In genomic region chr17:59521465-59522126, GRCh38 we compare ENCODE assay signal across 9 cellular contexts. TPM values are rescaled to one million over a fixed set of nuclear protein-coding genes. Genes with fewer than 3 reads are reported as not detected.
A peak's percentile ranks its signal among the peaks of the same experiment; 100 is the strongest.
DNase-seq lines count a peak whose midpoint lies in the region; ATAC-seq, FAIRE-seq and TF ChIP-seq lines count a peak whose summit lies in the region.
"Had no signal": no experiment of that assay in that cellular context is flagged by ENCODE, and none has a peak within 500 bp of the region (broad histone marks: within the 10 kb centered on the region; RNA-seq: fewer than 3 reads in every experiment).

No MANE protein-coding gene starts in this region.

- TF ChIP-seq POLR2A in HepG2 (IDR thresholded peaks at IDR 0.05; ENCODE audit: insufficient read depth in 1 of 2, low read depth in 2 of 2, low read length in 2 of 2) = no peak

- peak overlapping the region in 2 of 3 experiments; percentile 16 to 35; a peak in 4 of 6 replicates for H3K4me3 ChIP-seq in HepG2 (replicated peaks in 1 of 3; ENCODE audit: insufficient read depth in 1 of 3, low read depth in 2 of 3, low read length in 3 of 3)
- H3K4me3 ChIP-seq: skin epidermis had no signal

- no peak overlapping the region for H3K27ac Mint-ChIP-seq in activated CD4-positive, alpha-beta T cell treated with anti-CD3 and anti-CD28 coated beads for 36 hours
- H3K27ac Mint-ChIP-seq in chondrocyte (ENCODE audit: unreplicated experiment) = peak overlapping the region; percentile 87

- no peak overlapping the region for H3K4me3 Mint-ChIP-seq in activated CD4-positive, alpha-beta T cell treated with anti-CD3 and anti-CD28 coated beads for 36 hours
- H3K4me3 Mint-ChIP-seq in chondrocyte (ENCODE audit: unreplicated experiment) = no peak overlapping the region

- H3K27me3 ChIP-seq in HepG2 (ENCODE audit: control insufficient read depth in 1 of 2, insufficient read depth in 2 of 2, low read length in 2 of 2) = no peaks in the 10 kb centered on the region

- no peaks in the 10 kb centered on the region for H3K36me3 Mint-ChIP-seq in activated CD4-positive, alpha-beta T cell treated with anti-CD3 and anti-CD28 coated beads for 36 hours (ENCODE audit: low read depth)
- no peaks in the 10 kb centered on the region for H3K36me3 Mint-ChIP-seq in chondrocyte (ENCODE audit: low read depth)

- CTCF ChIA-PET in activated CD4-positive, alpha-beta T cell treated with anti-CD3 and anti-CD28 coated beads for 36 hours (lab: Charles Lee) = interaction anchor here (0.5 to 2.6 kb wide), 23 partner anchors 10 to 568 kb away, joined by 3 to 24 read pairs (median 3); no protein-coding TSS in a partner anchor
- CTCF ChIA-PET in HepG2 (lab: Yijun Ruan, JAX; ENCODE audit: low intra/inter-chr PET ratio, low total read pairs) = interaction anchor here (1.1 to 1.5 kb wide), 3 partner anchors 37 to 516 kb away, joined by 3 to 8 read pairs (median 3); no protein-coding TSS in a partner anchor

- H3K4me1 ChIP-seq in HepG2 (ENCODE audit: insufficient read depth, low read length) = peaks cover 51% of the 10 kb centered on the region

- no TSS peak for BruUV-seq in HepG2 (replicated peaks; lab: Mats Ljungman, UMichigan)

- TF ChIP-seq EP300 in HepG2 (IDR thresholded peaks at IDR 0.05; ENCODE audit: low read depth in 2 of 2, low read length in 2 of 2) (peak in 1 of 2 experiments; percentile 61; a peak in 2 of 4 replicates), HepG2 (CRISPR knock-in tag; IDR thresholded peaks at IDR 0.05; ENCODE audit: borderline replicate concordance) (no peak)

- no peaks in the 10 kb centered on the region for H3K36me3 ChIP-seq in HepG2 (replicated peaks in 1 of 2; ENCODE audit: control insufficient read depth in 1 of 2, insufficient read depth in 2 of 2, low read length in 2 of 2)

- 1% methylated on average over 12 of the region's 12 CpGs for WGBS in HepG2 (ENCODE audit: low lambda C conversion rate)

- TF ChIP-seq CTCF in chondrocyte (IDR thresholded peaks at IDR 0.05) (peak; percentile 92), HepG2 (CRISPR knock-in tag; IDR thresholded peaks at IDR 0.05) (peak; percentile 97)

- peak; percentile 88 for TF ChIP-seq RAD21 in HepG2 (CRISPR knock-in tag; IDR thresholded peaks at IDR 0.05)

- no peaks in the 10 kb centered on the region for H3K9me3 ChIP-seq in HepG2 (ENCODE audit: low read length)

- POLR2A ChIA-PET in activated CD4-positive, alpha-beta T cell treated with anti-CD3 and anti-CD28 coated beads for 36 hours (lab: Charles Lee) = no interaction called here
- POLR2A ChIA-PET in HepG2 (lab: Yijun Ruan, JAX) = interaction anchor here (1.2 kb wide), 1 partner anchor 97 kb away, joined by 3 read pairs; no protein-coding TSS in a partner anchor

- no peaks in the 10 kb centered on the region for H4K20me1 ChIP-seq in HepG2 (ENCODE audit: insufficient read depth, low read length)

- peaks cover 4% of the 10 kb centered on the region for H3K4me1 Mint-ChIP-seq in activated CD4-positive, alpha-beta T cell treated with anti-CD3 and anti-CD28 coated beads for 36 hours
- peaks cover 4% of the 10 kb centered on the region for H3K4me1 Mint-ChIP-seq in chondrocyte (ENCODE audit: low read depth)

- peak overlapping the region; percentile 34 for H3K27ac ChIP-seq in HepG2 (ENCODE audit: extremely low read length, insufficient read depth, low read length)
- H3K27ac ChIP-seq: skin epidermis had no signal

- H3K79me2 ChIP-seq in HepG2 (ENCODE audit: insufficient read depth, low read length) = no peaks in the 10 kb centered on the region

- H3K9me3 Mint-ChIP-seq in activated CD4-positive, alpha-beta T cell treated with anti-CD3 and anti-CD28 coated beads for 36 hours (ENCODE audit: low read depth) = no peaks in the 10 kb centered on the region
- H3K9me3 Mint-ChIP-seq in chondrocyte (ENCODE audit: low read depth) = no peaks in the 10 kb centered on the region

- in situ Hi-C loops in HepG2 (cut with HindIII; ENCODE audit: extremely low pct_ligation_motif_present, low pct_unique_long_range_greater_than_20kb) = no loop called here

- peak; percentile 68 for FAIRE-seq in HepG2 (lab: Jason Lieb, UNC)

- peak overlapping the region; percentile 69 for H3K4me2 ChIP-seq in HepG2 (ENCODE audit: low read depth, low read length)

- DNase-seq in NOMO-1 (lab: John Stamatoyannopoulos, UW; ENCODE audit: unreplicated experiment in 2 of 2) = peak; percentile 28 to 41
- DNase-seq in NOMO-1 treated with DMSO at 0.1 percent for 48 hours (lab: John Stamatoyannopoulos, UW; ENCODE audit: unreplicated experiment) = no peak
- peak; percentile 61 for DNase-seq in NCI-H2227 (lab: John Stamatoyannopoulos, UW; ENCODE audit: unreplicated experiment)
- DNase-seq in activated CD4-positive, alpha-beta T cell treated with anti-CD3 and anti-CD28 coated beads for 36 hours = peak; percentile 80
- no peak for DNase-seq in chondrocyte (ENCODE audit: low spot score)
- peak; percentile 74 for DNase-seq in HepG2 (ENCODE audit: low spot score)
- DNase-seq in stimulated activated CD8-positive, alpha-beta memory T cell treated with anti-CD3 and anti-CD28 coated beads, Interleukin-12 subunit alpha, Interleukin-12 subunit beta, amount 100 ng/mL, for 24 hours (ENCODE audit: extremely low read depth) = peak; percentile 11

- H3K9ac ChIP-seq in HepG2 (ENCODE audit: insufficient read depth, low read depth, low read length) = peak overlapping the region; percentile 8; the same call in 1 of the 2 replicates

- peak; percentile 85 for ATAC-seq in activated CD4-positive, alpha-beta T cell treated with anti-CD3 and anti-CD28 coated beads for 36 hours
- ATAC-seq in HepG2 (peak; percentile 97), GM18868 (IDR thresholded peaks at IDR 0.05; ENCODE audit: unreplicated experiment) (no peak)

- H2AFZ ChIP-seq in HepG2 (ENCODE audit: low read length) = peak overlapping the region; percentile 19

- H3K27me3 Mint-ChIP-seq in activated CD4-positive, alpha-beta T cell treated with anti-CD3 and anti-CD28 coated beads for 36 hours = peaks cover 10% of the 10 kb centered on the region
- peaks cover 15% of the 10 kb centered on the region for H3K27me3 Mint-ChIP-seq in chondrocyte (ENCODE audit: low read depth)

- intact Hi-C loops in activated CD4-positive, alpha-beta T cell treated with anti-CD3 and anti-CD28 coated beads for 36 hours (cut with DNase I, micrococcal nuclease) = loop anchor here (1.0 to 5.0 kb wide), 7 partner anchors 44 to 516 kb away; partner anchors contain the start of genes CLTC (in 1 of the 2) and DHX40 (in 1 of the 2)
- intact Hi-C loops in HepG2 (cut with micrococcal nuclease; ENCODE audit: unreplicated experiment) = loop anchor here (1.0 to 5.0 kb wide), 4 partner anchors 37 to 211 kb away; partner anchors contain the start of gene CLTC

TF ChIP-seq in HepG2, 621 proteins besides CTCF, POLR2A, EP300 and RAD21 (continues in another document):
- 0 out of 2 replicates have a peak, but pooled peaks have one; percentile 10 for TF ChIP-seq HHEX (CRISPR knock-in tag; IDR thresholded peaks at IDR 0.05)
- peak; percentile 46; the same call in 1 of the 2 replicates for TF ChIP-seq ISL2 (CRISPR knock-in tag; IDR thresholded peaks at IDR 0.05)
- TF ChIP-seq ELF3 (CRISPR knock-in tag; IDR thresholded peaks at IDR 0.05) = peak; percentile 18
- peak; percentile 89 for TF ChIP-seq SMC3 (IDR thresholded peaks at IDR 0.05; ENCODE audit: low read length)
- no peak for TF ChIP-seq FOXM1 (CRISPR knock-in tag; IDR thresholded peaks at IDR 0.05)
- TF ChIP-seq MXI1 (IDR thresholded peaks at IDR 0.05; ENCODE audit: borderline replicate concordance, low read depth, low read length) = peak; percentile 58; the same call in 1 of the 3 replicates
- TF ChIP-seq ZBTB34 (CRISPR knock-in tag; IDR thresholded peaks at IDR 0.05) = 0 out of 2 replicates have a peak, but pooled peaks have one; percentile 50
- peak; percentile 58 for TF ChIP-seq BCL6 (CRISPR knock-in tag; IDR thresholded peaks at IDR 0.05)

RNA-seq across cellular contexts. Expression of gene DHX40, which starts 43.8 kb away (rescaled TPM):
- 10 to 100 TPM; 22.9 to 24.1 TPM for total RNA-seq in activated CD4-positive, alpha-beta T cell treated with anti-CD3 and anti-CD28 coated beads for 36 hours
- total RNA-seq in chondrocyte (29.2 to 37.2 TPM (median 30.0 TPM) in 3 replicates), HepG2 (2016; rRNA removed; fragmentation: Illumina TruSeq; extraction: Trizol) (37.0 and 62.6 TPM in 2 replicates)
- total RNA-seq in HepG2 (2016; cell fraction: cytosol; rRNA removed; fragmentation: Illumina TruSeq; extraction: Trizol; ENCODE audit: low read depth) = 3.0 and 3.8 TPM in 2 replicates
- 34.6 and 66.1 TPM in 2 replicates for total RNA-seq in HepG2 (2016; cell fraction: insoluble cytoplasmic fraction; rRNA removed; fragmentation: Illumina TruSeq; extraction: Trizol)
- 8.0 and 9.8 TPM in 2 replicates for total RNA-seq in HepG2 (2016; cell fraction: membrane; rRNA removed; fragmentation: Illumina TruSeq; extraction: Trizol)
- total RNA-seq in HepG2 (2016; cell fraction: nucleus; rRNA removed; fragmentation: Illumina TruSeq; extraction: Trizol) = 19.3 and 21.1 TPM in 2 replicates
- polyA plus RNA-seq in HepG2 (2011; rRNA removed) = 16.5 and 22.2 TPM in 2 replicates
- polyA plus RNA-seq in HepG2 (2011; cell fraction: cytosol; rRNA removed) = 9.4 and 14.4 TPM in 2 replicates
- polyA plus RNA-seq in HepG2 (2011; cell fraction: nucleus; rRNA removed) = 6.9 and 8.2 TPM in 2 replicates
- 16.5 and 24.7 TPM in 2 replicates for polyA plus RNA-seq in HepG2 (2012)
- polyA plus RNA-seq in HepG2 (2016; cell fraction: cytosol; fragmentation: Illumina TruSeq; extraction: Trizol; ENCODE audit: low read depth) = 0.87 and 0.92 TPM in 2 replicates
- polyA plus RNA-seq in HepG2 (2016; cell fraction: insoluble cytoplasmic fraction; fragmentation: Illumina TruSeq; extraction: Trizol; ENCODE audit: low read depth) = 34.8 and 38.4 TPM in 2 replicates
- polyA plus RNA-seq in HepG2 (2016; cell fraction: membrane; fragmentation: Illumina TruSeq; extraction: Trizol; ENCODE audit: low read depth) = 3.0 and 3.4 TPM in 2 replicates
- 17.5 and 18.6 TPM in 2 replicates for polyA plus RNA-seq in HepG2 (2016; cell fraction: nucleus; fragmentation: Illumina TruSeq; extraction: Trizol; ENCODE audit: insufficient read depth, low read depth)
- polyA minus RNA-seq in HepG2 (2011; rRNA and poly(A)+ RNA removed; ENCODE audit: low replicate concordance) = 14.9 and 18.7 TPM in 2 replicates
- polyA minus RNA-seq in HepG2 (2011; cell fraction: cytosol; rRNA and poly(A)+ RNA removed) = 28.8 and 30.5 TPM in 2 replicates
- polyA minus RNA-seq in HepG2 (2011; cell fraction: nucleus; rRNA and poly(A)+ RNA removed) = 27.0 and 27.4 TPM in 2 replicates

Comparison
In these comparisons a context has a peak if more than half of its experiments do, and no peak if none do; other contexts are left out.
1. DNase-seq: peak in NOMO-1 (2 of 2), NCI-H2227 (single experiment), activated CD4-positive, alpha-beta T cell treated with anti-CD3 and anti-CD28 coated beads for 36 hours (single experiment), HepG2 (single experiment) and stimulated activated CD8-positive, alpha-beta memory T cell treated with anti-CD3 and anti-CD28 coated beads, Interleukin-12 subunit alpha, Interleukin-12 subunit beta, amount 100 ng/mL, for 24 hours (single experiment); none in NOMO-1 treated with DMSO at 0.1 percent for 48 hours (single experiment) and chondrocyte (single experiment).